In the genomic region with DNA sequence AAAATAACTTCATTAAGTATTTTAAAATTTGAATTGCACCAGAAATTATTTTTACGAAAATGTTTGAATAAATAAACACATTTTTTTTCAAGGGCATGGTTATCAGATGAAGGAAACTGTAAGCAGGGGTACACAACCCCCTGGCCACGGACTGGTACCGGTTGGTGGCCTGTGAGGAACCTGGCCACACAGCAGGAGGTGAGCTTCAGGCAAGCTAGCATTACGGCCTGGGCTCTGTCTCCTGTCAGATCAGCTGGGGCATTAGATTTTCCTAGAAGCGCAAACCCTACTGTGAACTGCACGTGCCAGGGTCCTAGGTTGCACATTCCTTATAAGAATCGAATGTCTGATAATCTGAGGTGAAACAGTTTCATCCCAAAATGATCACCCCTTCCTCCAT, we compare ENCODE assay signal across 20 cellular contexts.
"Had no signal": no experiment of that assay in that cellular context is flagged by ENCODE, and none has a peak within 500 bp of the region (broad histone marks: within the 10 kb centered on the region; RNA-seq: fewer than 3 reads in every experiment).

No MANE protein-coding gene starts in this region.

- DNase-seq: Kasumi-1, MM.1S, NCI-H1092 treated with DMSO at 0.1 percent for 48 hours, NCI-H1436, NCI-H1694 treated with DMSO at 0.1 percent for 48 hours, NCI-H1930, NCI-H2081, NCI-H2107, NCI-H2227 treated with DMSO at 0.1 percent for 48 hours, NCI-H524, NCI-H526 treated with DMSO at 0.1 percent for 48 hours, NCI-H774, Right ventricle myocardium superior, RPMI8226, SIG-M5 had no signal

- H3K4me2 ChIP-seq: KMS-11 had no signal

- H3K4me1 ChIP-seq: SJSA1 had no signal

- H3K4me3 ChIP-seq: K562, SJSA1, SK-N-MC had no signal

- H3K9ac ChIP-seq: KMS-11 had no signal

- ATAC-seq: K562 had no signal

- H3K27me3 ChIP-seq: SJSA1 had no signal

- H3K36me3 ChIP-seq: SJSA1 had no signal

- H3K27ac ChIP-seq: HL-60, KMS-11, SJSA1, SK-N-MC had no signal
